ENCODE assay signal across 14 cellular contexts in the genomic region with DNA sequence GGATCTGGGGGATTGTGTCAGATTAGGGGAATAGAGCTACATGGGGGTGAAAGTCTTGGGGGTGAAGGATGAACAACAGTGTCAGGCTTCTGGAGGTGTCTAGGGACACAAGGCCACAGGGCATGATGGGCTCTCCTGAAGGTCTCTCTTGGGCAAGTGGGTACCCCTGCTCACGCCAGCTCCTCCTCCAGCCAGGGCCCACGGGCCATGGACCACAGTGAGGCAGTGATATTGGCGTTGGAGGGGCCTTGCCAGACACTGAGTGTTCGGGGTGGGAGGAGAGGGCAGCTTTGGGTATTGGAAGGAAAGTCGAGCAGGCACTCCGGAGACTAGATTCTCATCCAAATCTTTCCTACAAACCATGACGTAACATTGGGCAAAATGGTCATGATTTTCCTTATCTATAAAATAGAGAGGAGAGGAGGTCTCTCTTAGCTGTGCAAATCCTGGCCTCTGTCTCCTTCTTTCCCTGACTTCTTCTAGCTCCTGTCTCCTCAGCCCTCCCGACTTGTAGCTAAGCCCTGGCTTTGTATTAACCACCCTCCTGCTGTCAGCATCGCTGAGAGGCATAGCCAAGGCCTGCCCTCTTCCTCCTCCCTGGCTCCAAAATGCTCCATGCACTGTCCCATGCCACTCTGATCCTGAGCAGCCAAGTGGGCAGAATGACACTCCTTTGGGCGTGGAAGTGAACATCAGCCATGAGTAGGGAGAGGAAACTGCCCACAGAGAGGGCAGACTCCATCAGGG. TPM values are rescaled to one million over a fixed set of nuclear protein-coding genes. Genes with fewer than 3 reads are reported as not detected.
A peak's percentile ranks its signal among the peaks of the same experiment; 100 is the strongest.
DNase-seq lines count a peak whose midpoint lies in the region; ATAC-seq and TF ChIP-seq lines count a peak whose summit lies in the region.
"Had no signal": no experiment of that assay in that cellular context is flagged by ENCODE, and none has a peak within 500 bp of the region (broad histone marks: within the 10 kb centered on the region; RNA-seq: fewer than 3 reads in every experiment).

No MANE protein-coding gene starts in this region.

- H2AFZ ChIP-seq in DND-41 (ENCODE audit: low read depth, low read length) = no peak overlapping the region

- TF ChIP-seq CTCF in DND-41 (IDR thresholded peaks at IDR 0.05; ENCODE audit: borderline replicate concordance, extremely low read depth, low read length, poor library complexity, severe bottlenecking) (no peak), lower lobe of right lung (IDR thresholded peaks at IDR 0.05) (no peak)

- DNase-seq in DND-41 (no peak), NCI-H69 (lab: John Stamatoyannopoulos, UW) (peak; percentile 47), epithelial cell of prostate (ENCODE audit: low read depth, low spot score) (no peak), sciatic nerve (ENCODE audit: low spot score) (peak; percentile 43), NCI-H2107 (lab: John Stamatoyannopoulos, UW) (no peak), lower lobe of right lung (no peak)
- DNase-seq in stimulated activated naive CD4-positive, alpha-beta T cell treated with Interleukin-2 at 50 U/mL for 16 hours (lab: John Stamatoyannopoulos, UW) = no peak
- DNase-seq: activated CD4-positive, alpha-beta memory T cell treated with anti-CD3 and anti-CD28 coated beads for 36 hours; glutamatergic neuron; Kasumi-1; mucosa of descending colon; stomach had no signal

- H4K20me1 ChIP-seq in DND-41 (ENCODE audit: insufficient read depth, low read length) = no peaks in the 10 kb centered on the region

- H3K36me3 ChIP-seq in DND-41 (ENCODE audit: insufficient read depth, low read length) (peaks cover 13% of the 10 kb centered on the region), lower lobe of right lung (no peaks in the 10 kb centered on the region)
- H3K36me3 ChIP-seq: stomach had no signal

- no peak overlapping the region for H3K4me2 ChIP-seq in DND-41 (ENCODE audit: insufficient read depth, low read length)

- H3K79me2 ChIP-seq in DND-41 (ENCODE audit: insufficient read depth, low read length) = no peaks in the 10 kb centered on the region

- no peak overlapping the region for H3K9ac ChIP-seq in DND-41 (ENCODE audit: low read depth, low read length)

- H3K27ac ChIP-seq in DND-41 (ENCODE audit: low read length) (peak overlapping the region; percentile 27; the same call in 1 of the 2 replicates), epithelial cell of prostate (peak overlapping the region; percentile 63), lower lobe of right lung (no peak overlapping the region)
- H3K27ac ChIP-seq: SK-N-MC had no signal

- H3K9me3 ChIP-seq in DND-41 (ENCODE audit: insufficient read depth, low read length, severe bottlenecking) = no peaks in the 10 kb centered on the region
- no peaks in the 10 kb centered on the region for H3K9me3 ChIP-seq in lower lobe of right lung
- H3K9me3 ChIP-seq: mucosa of descending colon, stomach had no signal

- H3K27me3 ChIP-seq in DND-41 (ENCODE audit: insufficient read depth, low read length, poor library complexity) = no peaks in the 10 kb centered on the region
- no peaks in the 10 kb centered on the region for H3K27me3 ChIP-seq in lower lobe of right lung (ENCODE audit: low read depth)
- H3K27me3 ChIP-seq: stomach had no signal

- ATAC-seq in DND-41 (ENCODE audit: insufficient read depth, low read depth) = no peak
- no peak for ATAC-seq in sciatic nerve
- ATAC-seq in lower lobe of right lung = no peak
- ATAC-seq in HG03039 (IDR thresholded peaks at IDR 0.05; ENCODE audit: unreplicated experiment) = no peak

- intact Hi-C loops in sciatic nerve (cut with DNase I) = no loop called here
- intact Hi-C loops in lower lobe of right lung (cut with DNase I) = no loop called here

- H3K4me3 ChIP-seq in DND-41 (ENCODE audit: low read depth in 1 of 2, low read length in 2 of 2) (no peak overlapping the region), lower lobe of right lung (no peak overlapping the region)
- H3K4me3 ChIP-seq: mucosa of descending colon, SK-N-MC, stomach had no signal

- H3K4me1 ChIP-seq in DND-41 (ENCODE audit: insufficient read depth, low read length) = peaks cover 10% of the 10 kb centered on the region
- peaks cover 6% of the 10 kb centered on the region for H3K4me1 ChIP-seq in lower lobe of right lung

RNA-seq across cellular contexts. Expression of gene SRP14, which starts 24.0 kb away (rescaled TPM):
- 150 TPM for total RNA-seq in sciatic nerve
- 138 TPM for total RNA-seq in lower lobe of right lung

RNA-seq across cellular contexts. Expression of gene BMF, which starts 45.7 kb away (rescaled TPM):
- total RNA-seq in sciatic nerve = 15.0 TPM
- 17.2 TPM for total RNA-seq in lower lobe of right lung

Comparison
In these comparisons a context has a peak if more than half of its experiments do, and no peak if none do; other contexts are left out.
1. DNase-seq: peak in NCI-H69 (single experiment) and sciatic nerve (single experiment); none in DND-41 (single experiment), epithelial cell of prostate (single experiment), NCI-H2107 (single experiment), lower lobe of right lung (single experiment) and stimulated activated naive CD4-positive, alpha-beta T cell treated with Interleukin-2 at 50 U/mL for 16 hours (single experiment).